Comparison of ENCODE assay signal across 22 cellular contexts in the genomic region with DNA sequence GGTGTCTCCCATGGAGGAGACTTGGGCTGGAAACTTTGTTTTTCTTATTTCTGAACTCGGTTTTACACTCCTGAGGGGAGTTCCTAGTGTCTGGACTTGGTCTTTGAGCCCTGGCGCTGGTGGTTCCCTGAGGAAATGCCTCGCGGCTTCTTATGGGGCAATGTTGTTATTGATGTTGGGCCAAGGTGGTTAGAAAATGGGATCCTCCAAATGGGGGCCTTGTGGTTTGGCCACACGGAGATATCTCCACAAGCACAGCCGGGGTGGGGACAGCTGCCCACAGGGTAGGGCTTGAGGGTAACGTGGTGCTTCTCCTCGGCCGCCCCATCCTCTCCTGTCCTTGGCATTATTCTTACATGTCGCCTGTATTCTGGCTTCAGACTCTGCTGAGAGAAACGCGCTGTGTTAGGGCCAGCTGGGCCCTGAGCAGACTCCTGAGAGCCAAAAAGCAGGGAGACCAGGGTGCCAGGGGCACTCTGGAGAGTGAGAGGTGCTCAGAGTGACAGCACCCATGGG.
DNase-seq lines count a peak whose midpoint lies in the region; ATAC-seq and TF ChIP-seq lines count a peak whose summit lies in the region.
"Had no signal": no experiment of that assay in that cellular context is flagged by ENCODE, and none has a peak within 500 bp of the region (broad histone marks: within the 10 kb centered on the region; RNA-seq: fewer than 3 reads in every experiment).

No MANE protein-coding gene starts in this region.

- no peak overlapping the region for H3K14ac ChIP-seq in IMR-90 (replicated peaks; ENCODE audit: low read depth, low read length)

- in situ Hi-C loops in IMR-90 (cut with MboI; ENCODE audit: low sequenced_read_pairs): no loop called here

- no peak overlapping the region for H2BK5ac ChIP-seq in IMR-90 (ENCODE audit: low read depth, low read length, poor library complexity, severe bottlenecking)

- H3K56ac ChIP-seq in IMR-90 (ENCODE audit: extremely low read depth, insufficient read depth, low read length): no peak overlapping the region

- DNase-seq in IMR-90 (no peak), choroid plexus epithelial cell (ENCODE audit: low read depth) (peak; percentile 52), islet precursor cell (peak; percentile 23), stomach (no peak), HPDE6-E6E7 (ENCODE audit: extremely low spot score) (no peak)
- DNase-seq: activated CD4-positive, alpha-beta memory T cell treated with anti-CD3 and anti-CD28 coated beads, Interleukin-2, amount 10 ng/mL, durations not matched to agents 7 days and 5 days; activated effector memory CD4-positive, alpha-beta T cell treated with anti-CD3 and anti-CD28 coated beads, Interleukin-2, amount 50 U/mL, for 16 hours; activated T-cell treated with anti-CD3 and anti-CD28 coated beads for 4 hours; CD8-positive, alpha-beta memory T cell; foreskin melanocyte; hypothalamus; NCI-H1092; NCI-H2029; NCI-H2227 treated with DMSO at 0.1 percent for 48 hours; NCI-H774; nucleus accumbens had no signal

- intact Hi-C loops in IMR-90 (cut with micrococcal nuclease) (no loop called here), stomach (cut with DNase I; ENCODE audit: low total_unique reads) (no loop called here)

- H2AK5ac ChIP-seq in IMR-90 (ENCODE audit: low read depth, low read length): no peak overlapping the region

- no peak overlapping the region for H2BK20ac ChIP-seq in IMR-90 (ENCODE audit: low read depth, low read length)

- H2AK9ac ChIP-seq in IMR-90 (replicated peaks; ENCODE audit: low read depth, low read length, poor library complexity): no peak overlapping the region

- no peak overlapping the region for H3K18ac ChIP-seq in IMR-90 (ENCODE audit: low read depth, low read length)

- 100% methylated on average over 1 of the region's 12 CpGs; no CpG with 5 or more reads in 1 of the 2 experiments for WGBS in IMR-90 (ENCODE audit: extremely low coverage in 2 of 2, insufficient read length in 1 of 2), 2 experiments
- 81 to 94% (median 90%) methylated on average over 12 of the region's 12 CpGs for WGBS in stomach, 5 donors

- CTCF ChIA-PET in IMR-90 (lab: Yijun Ruan, JAX): no interaction called here

- BruUV-seq in IMR-90 (replicated peaks; lab: Mats Ljungman, UMichigan): no TSS peak

- no peak overlapping the region for H2BK120ac ChIP-seq in IMR-90 (ENCODE audit: low read depth, low read length)

- H3K4me1 ChIP-seq in IMR-90 (ENCODE audit: control insufficient read depth, insufficient read depth, low read length) (peaks cover 5% of the 10 kb centered on the region; the same call in 1 of the 2 replicates), subcutaneous abdominal adipose tissue (ENCODE audit: control insufficient read depth in 5 of 5, insufficient read depth in 5 of 5, low read length in 5 of 5) (peaks cover 0 to 28% (median 25%) of the 10 kb centered on the region in 5 donors), stomach (no peaks in the 10 kb centered on the region)
- H3K4me1 ChIP-seq: vagina had no signal

- H3K9me3 ChIP-seq in IMR-90 (ENCODE audit: control insufficient read depth, insufficient read depth, low read length) (peaks cover 14% of the 10 kb centered on the region), subcutaneous abdominal adipose tissue (ENCODE audit: control insufficient read depth in 5 of 5, low read length in 5 of 5) (peaks cover 4 to 19% (median 13%) of the 10 kb centered on the region in 5 donors), stomach (peaks cover 9 to 18% (median 13%) of the 10 kb centered on the region in 4 donors)

- H3K4ac ChIP-seq in IMR-90 (ENCODE audit: low read depth, low read length): no peak overlapping the region

- POLR2A ChIA-PET in IMR-90 (lab: Charles Lee; ENCODE audit: unreplicated experiment): no interaction called here

- TF ChIP-seq EP300 in stomach (IDR thresholded peaks at IDR 0.05): no peak

- H3K79me1 ChIP-seq in IMR-90 (ENCODE audit: low read depth in 1 of 2, low read length in 2 of 2): no peaks in the 10 kb centered on the region

- H4K8ac ChIP-seq in IMR-90 (ENCODE audit: low read depth in 2 of 2, low read length in 2 of 2): no peak overlapping the region

- H2AFZ ChIP-seq in IMR-90 (replicated peaks; ENCODE audit: low read length, poor library complexity): peak overlapping the region; percentile 10
- H2AFZ ChIP-seq: GM23338 had no signal

- TF ChIP-seq RAD21 in IMR-90 (IDR thresholded peaks at IDR 0.05; ENCODE audit: low read length): no peak

- H3K4me2 ChIP-seq in IMR-90 (ENCODE audit: low read depth, low read length): no peak overlapping the region
- H3K4me2 ChIP-seq: GM23338 had no signal

- peaks cover 2% of the 10 kb centered on the region; the same call in 1 of the 2 replicates for H3K9me1 ChIP-seq in IMR-90 (ENCODE audit: insufficient read depth, low read length)

- ATAC-seq in IMR-90 (ENCODE audit: low read depth) (no peak), GM21737 (IDR thresholded peaks at IDR 0.05; ENCODE audit: unreplicated experiment) (no peak)

- no peaks in the 10 kb centered on the region for H4K20me1 ChIP-seq in IMR-90 (ENCODE audit: insufficient read depth, low read length)

- H3K27me3 ChIP-seq in IMR-90 (ENCODE audit: control insufficient read depth, insufficient read depth, low read length) (no peaks in the 10 kb centered on the region), subcutaneous abdominal adipose tissue (ENCODE audit: control insufficient read depth in 5 of 5, insufficient read depth in 4 of 5, low read length in 5 of 5) (no peaks in the 10 kb centered on the region), stomach (no peaks in the 10 kb centered on the region)
- H3K27me3 ChIP-seq: cardiac muscle cell, vagina had no signal

- no peak overlapping the region for H4K91ac ChIP-seq in IMR-90 (ENCODE audit: insufficient read depth, low read depth, low read length)

- TF ChIP-seq POLR2A in IMR-90 (IDR thresholded peaks at IDR 0.05; ENCODE audit: low read depth, low read length) (no peak), stomach (IDR thresholded peaks at IDR 0.05) (no peak)

- no peak overlapping the region for H2BK15ac ChIP-seq in IMR-90 (ENCODE audit: low read depth, low read length)

- H3K9ac ChIP-seq in IMR-90 (ENCODE audit: low read depth, low read length): no peak overlapping the region
- H3K9ac ChIP-seq in subcutaneous abdominal adipose tissue (ENCODE audit: low read length in 5 of 5): no peak overlapping the region

- H3K36me3 ChIP-seq in IMR-90 (ENCODE audit: control insufficient read depth, insufficient read depth, low read length) (no peaks in the 10 kb centered on the region), subcutaneous abdominal adipose tissue (ENCODE audit: control insufficient read depth in 5 of 5, insufficient read depth in 5 of 5, low read length in 5 of 5) (peaks cover 0 to 4% (median 0%) of the 10 kb centered on the region in 5 donors), stomach (peaks cover 0 to 14% (median 0%) of the 10 kb centered on the region in 4 donors)
- H3K36me3 ChIP-seq: cardiac muscle cell, vagina had no signal

- dilution Hi-C loops in IMR-90 (cut with HindIII; ENCODE audit: low sequenced_read_pairs, unreplicated experiment): no loop called here

- H4K5ac ChIP-seq in IMR-90 (ENCODE audit: low read depth, low read length): no peak overlapping the region

- H3K4me3 ChIP-seq in IMR-90 (ENCODE audit: insufficient read depth, low read depth, low read length) (no peak overlapping the region), choroid plexus epithelial cell (ENCODE audit: low read depth, low read length) (no peak overlapping the region), subcutaneous abdominal adipose tissue (ENCODE audit: low read depth in 1 of 5, low read length in 5 of 5) (peak overlapping the region in 1 of 5 donors; percentile 16), stomach (no peak overlapping the region)
- H3K4me3 ChIP-seq: cardiac muscle cell, GM23338, vagina had no signal

- TF ChIP-seq CTCF in IMR-90 (conservative IDR thresholded peaks at IDR 0.05; ENCODE audit: low read depth, low read length): no peak
- no peak for TF ChIP-seq CTCF in choroid plexus epithelial cell (conservative IDR thresholded peaks at IDR 0.05; ENCODE audit: low read depth, low read length)
- no peak for TF ChIP-seq CTCF in stomach (IDR thresholded peaks at IDR 0.05)

- no peak overlapping the region for H3K27ac ChIP-seq in IMR-90 (ENCODE audit: insufficient read depth, low read length)
- peak overlapping the region; percentile 50 for H3K27ac ChIP-seq in subcutaneous abdominal adipose tissue (ENCODE audit: low read depth, low read length)
- no peak overlapping the region for H3K27ac ChIP-seq in stomach
- H3K27ac ChIP-seq: cardiac muscle cell, epithelial cell of prostate, vagina had no signal

- H3K23ac ChIP-seq in IMR-90 (ENCODE audit: low read depth, low read length): no peak overlapping the region

TF ChIP-seq in IMR-90, 13 proteins besides CTCF, POLR2A, EP300 and RAD21 (continues in another document):
- TF ChIP-seq SMC3 (IDR thresholded peaks at IDR 0.05; ENCODE audit: low read depth, low read length) (no peak), RCOR1 (IDR thresholded peaks at IDR 0.05; ENCODE audit: insufficient replicate concordance, low read length) (no peak), FOS (IDR thresholded peaks at IDR 0.05; ENCODE audit: low read depth, low read length) (no peak), RFX5 (IDR thresholded peaks at IDR 0.05; ENCODE audit: low read depth, low read length) (no peak), MAZ (IDR thresholded peaks at IDR 0.05; ENCODE audit: borderline replicate concordance, low read depth, low read length) (no peak), BHLHE40 (IDR thresholded peaks at IDR 0.05; ENCODE audit: low read depth, low read length) (no peak), MXI1 (IDR thresholded peaks at IDR 0.05; ENCODE audit: borderline replicate concordance, low read depth, low read length) (no peak), CEBPB (IDR thresholded peaks at IDR 0.05; ENCODE audit: low read depth, low read length) (no peak), CHD1 (IDR thresholded peaks at IDR 0.05; ENCODE audit: low read depth, low read length) (no peak), NFE2L2 (IDR thresholded peaks at IDR 0.05; ENCODE audit: low read depth, low read length) (no peak)
- TF ChIP-seq, protein P1, sequence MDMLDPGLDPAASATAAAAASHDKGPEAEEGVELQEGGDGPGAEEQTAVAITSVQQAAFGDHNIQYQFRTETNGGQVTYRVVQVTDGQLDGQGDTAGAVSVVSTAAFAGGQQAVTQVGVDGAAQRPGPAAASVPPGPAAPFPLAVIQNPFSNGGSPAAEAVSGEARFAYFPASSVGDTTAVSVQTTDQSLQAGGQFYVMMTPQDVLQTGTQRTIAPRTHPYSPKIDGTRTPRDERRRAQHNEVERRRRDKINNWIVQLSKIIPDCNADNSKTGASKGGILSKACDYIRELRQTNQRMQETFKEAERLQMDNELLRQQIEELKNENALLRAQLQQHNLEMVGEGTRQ (IDR thresholded peaks at IDR 0.05; ENCODE audit: low read depth, low read length): no peak

Comparison
In these comparisons a context has a peak if more than half of its experiments do, and no peak if none do; other contexts are left out.
1. DNase-seq: peak in choroid plexus epithelial cell (single experiment) and islet precursor cell (single experiment); none in IMR-90 (single experiment), stomach (single experiment) and HPDE6-E6E7 (single experiment).